In the genomic region with DNA sequence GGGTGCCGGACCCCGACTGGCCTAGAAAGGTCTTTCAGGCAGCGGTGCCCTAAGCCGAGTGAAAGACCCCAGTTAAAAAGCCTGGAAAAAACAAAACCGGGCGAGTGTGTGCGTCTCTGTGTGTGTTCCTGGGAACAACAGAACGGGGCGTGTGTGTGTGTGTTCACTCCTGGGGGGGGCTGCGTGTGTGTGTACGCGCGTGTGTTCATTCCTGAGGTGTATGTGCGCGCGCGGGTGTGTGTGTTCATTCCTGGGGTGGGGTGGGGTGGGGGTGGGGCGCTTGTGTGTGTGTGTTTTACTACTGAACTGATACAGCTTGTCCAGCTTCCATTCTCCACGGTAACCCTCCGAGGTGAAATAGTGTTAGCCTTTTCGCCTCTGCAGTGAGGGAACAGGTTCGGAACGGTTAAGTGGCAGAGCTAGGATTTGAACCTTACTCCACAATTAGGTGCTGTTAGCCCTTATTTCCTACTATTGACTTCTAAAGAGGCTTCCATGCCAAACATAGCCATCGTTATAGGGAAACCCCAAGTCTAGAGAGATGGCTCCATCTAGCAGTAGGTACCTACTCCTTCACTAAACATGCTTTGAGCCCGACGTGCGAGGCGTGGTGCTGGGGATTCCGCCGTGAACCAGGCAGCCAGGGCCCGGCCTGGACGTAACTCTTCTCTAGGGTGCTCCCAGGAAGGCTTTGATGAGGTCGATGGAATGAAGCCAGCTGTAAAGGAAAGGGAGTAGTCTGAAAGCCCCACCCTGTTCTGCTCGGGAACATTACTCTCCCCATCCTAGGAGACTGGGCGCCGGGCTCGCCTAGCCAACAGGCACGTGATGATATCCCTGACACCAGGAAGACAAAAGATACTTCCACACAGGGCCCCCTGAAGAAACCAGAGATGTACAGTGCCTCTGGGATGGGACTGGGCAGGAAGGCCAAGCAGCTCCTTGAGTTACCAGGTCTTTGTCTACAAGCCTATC, we compare ENCODE assay signal across 8 cellular contexts. TPM values are rescaled to one million over a fixed set of nuclear protein-coding genes. Genes with fewer than 3 reads are reported as not detected.
A peak's percentile ranks its signal among the peaks of the same experiment; 100 is the strongest.
DNase-seq lines count a peak whose midpoint lies in the region; ATAC-seq and TF ChIP-seq lines count a peak whose summit lies in the region.

No MANE protein-coding gene starts in this region.

- peaks cover 17% of the 10 kb centered on the region for H3K4me1 ChIP-seq in DOHH2 (ENCODE audit: control insufficient read depth, low read length)
- peaks cover 22 to 25% of the 10 kb centered on the region in 2 donors for H3K4me1 ChIP-seq in naive thymus-derived CD4-positive, alpha-beta T cell (ENCODE audit: control insufficient read depth in 2 of 2, insufficient read depth in 2 of 2, low read length in 2 of 2)

- H3K9me2 ChIP-seq in DOHH2 (replicated peaks; ENCODE audit: control insufficient read depth, low read length) = no peaks in the 10 kb centered on the region

- POLR2A ChIA-PET in naive thymus-derived CD4-positive, alpha-beta T cell (lab: Charles Lee) = interaction anchor here (0.5 to 12.1 kb wide), 30 partner anchors 8 to 1126 kb away, joined by 3 to 164 read pairs (median 5); a partner anchor contains a TSS

- H4K20me1 ChIP-seq in DOHH2 (ENCODE audit: control insufficient read depth, insufficient read depth, low read depth, low read length) = peaks cover 19% of the 10 kb centered on the region

- H3K9me3 Mint-ChIP-seq in naive thymus-derived CD4-positive, alpha-beta T cell = peaks cover 0 to 12% (median 0%) of the 10 kb centered on the region in 11 donors

- CTCF ChIA-PET in naive thymus-derived CD4-positive, alpha-beta T cell (lab: Charles Lee) = interaction anchor here (0.5 to 1.6 kb wide), 4 partner anchors 14 to 150 kb away, joined by 3 to 8 read pairs (median 4); a partner anchor contains a TSS

- peaks cover 20 to 31% (median 25%) of the 10 kb centered on the region in 7 donors for H3K4me1 Mint-ChIP-seq in naive thymus-derived CD4-positive, alpha-beta T cell

- H3F3A ChIP-seq in DOHH2 (ENCODE audit: control insufficient read depth, insufficient read depth) = no peaks in the 10 kb centered on the region

- H3K36me3 Mint-ChIP-seq in naive thymus-derived CD4-positive, alpha-beta T cell = peaks cover 0 to 12% (median 6%) of the 10 kb centered on the region in 5 donors

- peak overlapping the region; percentile 90 to 99 (median 97) for H3K4me3 Mint-ChIP-seq in naive thymus-derived CD4-positive, alpha-beta T cell

- DNase-seq in H4 (ENCODE audit: low spot score) (peak; percentile 53), NCI-H2081 treated with DMSO at 0.1 percent for 48 hours (lab: John Stamatoyannopoulos, UW) (peak; percentile 20), fibroblast of gingiva (ENCODE audit: low read depth) (peak; percentile 72), epidermal melanocyte (ENCODE audit: insufficient read length, low spot score) (no peak)
- peak in 2 of 9 donors; percentile 39 to 71 for DNase-seq in naive thymus-derived CD4-positive, alpha-beta T cell
- no peak for DNase-seq in stimulated activated CD4-positive, alpha-beta T cell treated with anti-CD3 and anti-CD28 coated beads, Interleukin-4, amount 100 ng/mL, for 4 hours

- H3K27me3 Mint-ChIP-seq in naive thymus-derived CD4-positive, alpha-beta T cell = peaks cover 0 to 4% (median 0%) of the 10 kb centered on the region in 5 donors

- H3K9me3 ChIP-seq in DOHH2 (ENCODE audit: control insufficient read depth, insufficient read depth, low read length) = no peaks in the 10 kb centered on the region
- H3K9me3 ChIP-seq in naive thymus-derived CD4-positive, alpha-beta T cell (ENCODE audit: control insufficient read depth in 2 of 3, low read length in 3 of 3) = no peaks in the 10 kb centered on the region

- H3K27ac Mint-ChIP-seq in naive thymus-derived CD4-positive, alpha-beta T cell = peak overlapping the region; percentile 98 to 99 (median 98)

- no peaks in the 10 kb centered on the region for H3K27me3 ChIP-seq in DOHH2 (ENCODE audit: control insufficient read depth, low read length)
- H3K27me3 ChIP-seq in naive thymus-derived CD4-positive, alpha-beta T cell (ENCODE audit: control insufficient read depth in 2 of 2, insufficient read depth in 2 of 2, low read length in 2 of 2) = no peaks in the 10 kb centered on the region

- peaks cover 22% of the 10 kb centered on the region for H3K36me3 ChIP-seq in DOHH2 (ENCODE audit: control insufficient read depth, low read length)
- peaks cover 0 to 18% (median 1%) of the 10 kb centered on the region in 3 experiments for H3K36me3 ChIP-seq in naive thymus-derived CD4-positive, alpha-beta T cell (ENCODE audit: control insufficient read depth in 2 of 3, insufficient read depth in 3 of 3, low read length in 3 of 3)

- intact Hi-C loops in naive thymus-derived CD4-positive, alpha-beta T cell (cut with micrococcal nuclease) = loop anchor here (1.0 to 5.0 kb wide), 15 partner anchors 15 to 1095 kb away; a partner anchor contains a TSS

- TF ChIP-seq CTCF in DOHH2 (IDR thresholded peaks at IDR 0.05; ENCODE audit: low read depth, low read length, poor library complexity, severe bottlenecking) (no peak), WI38 (IDR thresholded peaks at IDR 0.05; ENCODE audit: low read depth, low read length) (no peak)

- H3K4me3 ChIP-seq in DOHH2 (ENCODE audit: low read length) (peak overlapping the region; percentile 99), WI38 (ENCODE audit: low read depth, low read length) (peak overlapping the region; percentile 92)
- peak overlapping the region; percentile 96 for H3K4me3 ChIP-seq in naive thymus-derived CD4-positive, alpha-beta T cell (ENCODE audit: low read length)

- ATAC-seq in naive thymus-derived CD4-positive, alpha-beta T cell = peak; percentile 73

- peak overlapping the region; percentile 96 for H3K4me2 ChIP-seq in DOHH2 (ENCODE audit: low read length)

- peaks cover 51% of the 10 kb centered on the region for H3K79me2 ChIP-seq in DOHH2 (ENCODE audit: control insufficient read depth, low read length)

- peak overlapping the region; percentile 75 for H3K27ac ChIP-seq in DOHH2 (ENCODE audit: low read depth, low read length)
- H3K27ac ChIP-seq in naive thymus-derived CD4-positive, alpha-beta T cell (ENCODE audit: low read depth, low read length) = peak overlapping the region; percentile 100

RNA-seq across cellular contexts. Expression of a gene that starts 0.7 kb away (rescaled TPM):
- 886 and 1,193 TPM in 2 replicates for total RNA-seq in H4 (2014; rRNA removed; shearing (Covaris generic))
- 100 to 1,000 TPM; 224 to 287 (median 268) TPM for total RNA-seq in naive thymus-derived CD4-positive, alpha-beta T cell
- 1,000 to 10,000 TPM; 1,257 to 1,361 TPM for polyA plus RNA-seq in naive thymus-derived CD4-positive, alpha-beta T cell

RNA-seq across cellular contexts. Expression of a gene that starts 48.4 kb away (rescaled TPM):
- 179 and 250 TPM in 2 replicates for total RNA-seq in H4 (2014; rRNA removed; shearing (Covaris generic))
- total RNA-seq in naive thymus-derived CD4-positive, alpha-beta T cell = 100 to 1,000 TPM in 3 of 5 experiments, 10 to 100 TPM in 2; 89.5 to 168 (median 132) TPM
- polyA plus RNA-seq in naive thymus-derived CD4-positive, alpha-beta T cell = 100 to 1,000 TPM; 145 to 168 TPM

Comparison
In these comparisons a context has a peak if more than half of its experiments do, and no peak if none do; other contexts are left out.
1. DNase-seq: peak in H4 (single experiment), NCI-H2081 treated with DMSO at 0.1 percent for 48 hours (single experiment) and fibroblast of gingiva (single experiment); none in stimulated activated CD4-positive, alpha-beta T cell treated with anti-CD3 and anti-CD28 coated beads, Interleukin-4, amount 100 ng/mL, for 4 hours (0 of 2) and epidermal melanocyte (single experiment).
2. Peak in every context shown above with its lines, with median percentiles within 50 percentile points of each other: H3K4me3 ChIP-seq.